ENCODE assay signal across 8 cellular contexts in genomic region chr6:2853766-2854393, GRCh38. TPM values are rescaled to one million over a fixed set of nuclear protein-coding genes. Genes with fewer than 3 reads are reported as not detected.
DNase-seq lines count a peak whose midpoint lies in the region; ATAC-seq, FAIRE-seq and TF ChIP-seq lines count a peak whose summit lies in the region.

No MANE protein-coding gene starts in this region.

- TF ChIP-seq POLR2A in uterus (IDR thresholded peaks at IDR 0.05), result no peak

- peak; percentile 85 for DNase-seq in AG20443 (ENCODE audit: low spot score)
- peak; percentile 40 for DNase-seq in GOT3 (lab: John Stamatoyannopoulos, UW)
- DNase-seq in RCC 7860 (ENCODE audit: low spot score), result peak; percentile 87
- DNase-seq in foreskin melanocyte, result peak; percentile 36
- DNase-seq in progenitor cell of endocrine pancreas (ENCODE audit: low spot score, unreplicated experiment), result no peak
- peak; percentile 49 to 52 for DNase-seq in uterus
- DNase-seq in NCI-H187 (lab: John Stamatoyannopoulos, UW), result no peak

- peak overlapping the region; percentile 67 to 74 for H3K27ac ChIP-seq in uterus

- peak overlapping the region; percentile 25 to 35 for H3K4me3 ChIP-seq in uterus

- ATAC-seq in activated T-helper 17 cell treated with anti-CD3 and anti-CD28 coated beads, Interleukin-2, amount 50 U/mL, for 72 hours (replicated peaks), result peak; percentile 69

- no peaks in the 10 kb centered on the region for H3K27me3 ChIP-seq in uterus

- peaks cover 3% of the 10 kb centered on the region for H3K9me3 Mint-ChIP-seq in activated T-helper 17 cell treated with anti-CD3 and anti-CD28 coated beads, Interleukin-2, amount 50 U/mL, for 72 hours
- H3K9me3 Mint-ChIP-seq in progenitor cell of endocrine pancreas (ENCODE audit: low read depth), result no peaks in the 10 kb centered on the region

- no peaks in the 10 kb centered on the region for H3K27me3 Mint-ChIP-seq in activated T-helper 17 cell treated with anti-CD3 and anti-CD28 coated beads, Interleukin-2, amount 50 U/mL, for 72 hours
- no peaks in the 10 kb centered on the region for H3K27me3 Mint-ChIP-seq in progenitor cell of endocrine pancreas

- peak overlapping the region; percentile 85 for H3K4me3 Mint-ChIP-seq in activated T-helper 17 cell treated with anti-CD3 and anti-CD28 coated beads, Interleukin-2, amount 50 U/mL, for 72 hours
- no peak overlapping the region for H3K4me3 Mint-ChIP-seq in progenitor cell of endocrine pancreas (ENCODE audit: low read depth)

- no peaks in the 10 kb centered on the region for H3K4me1 ChIP-seq in uterus

- no peaks in the 10 kb centered on the region for H3K36me3 ChIP-seq in uterus

- TF ChIP-seq CTCF in progenitor cell of endocrine pancreas (IDR thresholded peaks at IDR 0.05; ENCODE audit: unreplicated experiment), result peak; percentile 37
- TF ChIP-seq CTCF in uterus (IDR thresholded peaks at IDR 0.05), result peak; percentile 31 to 51 (median 41)

- peaks cover 39% of the 10 kb centered on the region for H3K4me1 Mint-ChIP-seq in activated T-helper 17 cell treated with anti-CD3 and anti-CD28 coated beads, Interleukin-2, amount 50 U/mL, for 72 hours
- H3K4me1 Mint-ChIP-seq in progenitor cell of endocrine pancreas (ENCODE audit: low read depth), result peaks cover 18% of the 10 kb centered on the region

- peak; percentile 30 for FAIRE-seq in RCC 7860 (lab: Jason Lieb, UNC)

- H3K9me3 ChIP-seq in uterus, result no peaks in the 10 kb centered on the region

- intact Hi-C loops in uterus (cut with DNase I; ENCODE audit: low total_unique reads), result no loop called here

- peaks cover 19% of the 10 kb centered on the region for H3K36me3 Mint-ChIP-seq in activated T-helper 17 cell treated with anti-CD3 and anti-CD28 coated beads, Interleukin-2, amount 50 U/mL, for 72 hours (ENCODE audit: low read depth)
- no peaks in the 10 kb centered on the region for H3K36me3 Mint-ChIP-seq in progenitor cell of endocrine pancreas (ENCODE audit: insufficient read depth)

- peak overlapping the region; percentile 91 for H3K27ac Mint-ChIP-seq in activated T-helper 17 cell treated with anti-CD3 and anti-CD28 coated beads, Interleukin-2, amount 50 U/mL, for 72 hours
- peak overlapping the region; percentile 93 for H3K27ac Mint-ChIP-seq in progenitor cell of endocrine pancreas

RNA-seq across cellular contexts. Expression of gene SERPINB1, which starts 12.2 kb away (rescaled TPM):
- total RNA-seq in activated T-helper 17 cell treated with anti-CD3 and anti-CD28 coated beads, Interleukin-2, amount 50 U/mL, for 72 hours, result 10 to 100 TPM; 33.4 to 67.8 TPM
- total RNA-seq in progenitor cell of endocrine pancreas (57.4 and 61.6 TPM in 2 replicates), uterus (10 to 100 TPM in 2 of 4 donors, 1 to 10 TPM in 2; 7.7 to 28.2 (median 17.2) TPM)

RNA-seq across cellular contexts. Expression of gene SERPINB9, which starts 49.2 kb away (rescaled TPM):
- 10 to 100 TPM; 11.2 to 66.1 TPM for total RNA-seq in activated T-helper 17 cell treated with anti-CD3 and anti-CD28 coated beads, Interleukin-2, amount 50 U/mL, for 72 hours
- 6.5 and 7.6 TPM in 2 replicates for total RNA-seq in progenitor cell of endocrine pancreas
- 10 to 100 TPM in 2 of 4 donors, 1 to 10 TPM in 2; 8.7 to 17.7 (median 10.8) TPM for total RNA-seq in uterus

Comparison
In these comparisons a context has a peak if more than half of its experiments do, and no peak if none do; other contexts are left out.
1. DNase-seq: peak in AG20443 (single experiment), GOT3 (single experiment), RCC 7860 (single experiment), foreskin melanocyte (single experiment) and uterus (2 of 2); none in progenitor cell of endocrine pancreas (single experiment) and NCI-H187 (0 of 2).